ENCODE assay signal across 1 cellular context in genomic region chr11:75454987-75455386, GRCh38.
TF ChIP-seq lines count a peak whose summit lies in the region.

No MANE protein-coding gene starts in this region.

TF ChIP-seq in H1, 55 proteins besides CTCF, POLR2A, EP300 and RAD21 (continued from another document):
- TF ChIP-seq PHF8 (conservative IDR thresholded peaks at IDR 0.05; ENCODE audit: low read depth, low read length), result 0 out of 2 replicates have a peak, but pooled peaks have one; percentile 7
